Comparison of ENCODE assay signal across 8 cellular contexts in the genomic region with DNA sequence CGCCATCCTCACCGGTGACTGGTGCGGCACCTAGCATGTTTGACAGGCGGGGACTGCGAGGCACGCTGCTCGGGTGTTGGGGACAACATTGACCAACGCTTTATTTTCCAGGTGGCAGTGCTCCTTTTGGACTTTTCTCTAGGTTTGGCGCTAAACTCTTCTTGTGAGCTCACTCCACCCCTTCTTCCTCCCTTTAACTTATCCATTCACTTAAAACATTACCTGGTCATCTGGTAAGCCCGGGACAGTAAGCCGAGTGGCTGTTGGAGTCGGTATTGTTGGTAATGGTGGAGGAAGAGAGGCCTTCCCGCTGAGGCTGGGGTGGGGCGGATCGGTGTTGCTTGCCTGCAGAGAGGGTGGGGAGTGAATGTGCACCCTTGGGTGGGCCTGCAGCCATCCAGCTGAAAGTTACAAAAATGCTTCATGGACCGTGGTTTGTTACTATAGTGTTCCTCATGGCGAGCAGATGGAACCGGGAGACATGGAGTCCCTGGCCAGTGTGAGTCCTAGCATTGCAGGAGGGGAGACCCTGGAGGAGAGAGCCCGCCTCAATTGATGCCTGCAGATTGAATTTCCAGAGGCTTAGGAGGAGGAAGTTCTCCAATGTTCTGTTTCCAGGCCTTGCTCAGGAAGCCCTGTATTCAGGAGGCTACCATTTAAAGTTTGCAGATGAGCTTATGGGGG. TPM values are rescaled to one million over a fixed set of nuclear protein-coding genes. Genes with fewer than 3 reads are reported as not detected.
A peak's percentile ranks its signal among the peaks of the same experiment; 100 is the strongest.
DNase-seq lines count a peak whose midpoint lies in the region; ATAC-seq and TF ChIP-seq lines count a peak whose summit lies in the region.

No MANE protein-coding gene starts in this region.

- H3K4me3 Mint-ChIP-seq in activated T-helper 17 cell treated with anti-CD3 and anti-CD28 coated beads, Interleukin-2, amount 50 U/mL, for 72 hours: peak overlapping the region; percentile 99

- no peak for ATAC-seq in activated T-helper 17 cell treated with anti-CD3 and anti-CD28 coated beads, Interleukin-2, amount 50 U/mL, for 72 hours (replicated peaks)
- ATAC-seq in gastroesophageal sphincter: no peak
- ATAC-seq in HG02588 (IDR thresholded peaks at IDR 0.05; ENCODE audit: unreplicated experiment): no peak

- peaks cover 83% of the 10 kb centered on the region for H3K4me1 ChIP-seq in HUES64 (ENCODE audit: insufficient read depth, low read length)
- peaks cover 2 to 47% (median 16%) of the 10 kb centered on the region in 3 donors for H3K4me1 ChIP-seq in gastroesophageal sphincter

- no peaks in the 10 kb centered on the region for H3K27me3 Mint-ChIP-seq in activated T-helper 17 cell treated with anti-CD3 and anti-CD28 coated beads, Interleukin-2, amount 50 U/mL, for 72 hours

- peaks cover 100% of the 10 kb centered on the region for H3K36me3 Mint-ChIP-seq in activated T-helper 17 cell treated with anti-CD3 and anti-CD28 coated beads, Interleukin-2, amount 50 U/mL, for 72 hours (ENCODE audit: low read depth)

- H3K27ac ChIP-seq in HUES64 (ENCODE audit: low read depth, low read length) (no peak overlapping the region; the same call in 1 of the 2 replicates), gastroesophageal sphincter (peak overlapping the region; percentile 97 to 100 (median 98))

- peaks cover 46% of the 10 kb centered on the region for H3K4me1 Mint-ChIP-seq in activated T-helper 17 cell treated with anti-CD3 and anti-CD28 coated beads, Interleukin-2, amount 50 U/mL, for 72 hours

- H3K9ac ChIP-seq in HUES64 (ENCODE audit: low read depth, low read length): peak overlapping the region; percentile 92

- H3K27me3 ChIP-seq in HUES64 (ENCODE audit: insufficient read depth, low read length) (no peaks in the 10 kb centered on the region), gastroesophageal sphincter (no peaks in the 10 kb centered on the region)

- H3K9me3 Mint-ChIP-seq in activated T-helper 17 cell treated with anti-CD3 and anti-CD28 coated beads, Interleukin-2, amount 50 U/mL, for 72 hours: peaks cover 5% of the 10 kb centered on the region

- no peak for TF ChIP-seq POLR2A in gastroesophageal sphincter (IDR thresholded peaks at IDR 0.05)

- intact Hi-C loops in posterior vena cava (cut with DNase I): loop anchor here in 1 of 2 donors (2.0 kb wide), 1 partner anchor 75 kb away; the partner anchor contains the start of gene MALAT1

- no peak for TF ChIP-seq CTCF in AG09309 (IDR thresholded peaks at IDR 0.05; ENCODE audit: control insufficient read depth, insufficient read depth, low read depth, low read length, missing control alignments)
- peak in 1 of 4 experiments; percentile 3 for TF ChIP-seq CTCF in gastroesophageal sphincter (IDR thresholded peaks at IDR 0.05)

- 63% methylated on average over 19 of the region's 19 CpGs for WGBS in HUES64
- WGBS in gastroesophageal sphincter (ENCODE audit: low coverage in 1 of 2), 2 donors: 2 to 3% methylated on average over 10 to 11 of the region's 19 CpGs

- H3K4me3 ChIP-seq in AG09309 (ENCODE audit: control insufficient read depth, low read depth, low read length) (peak overlapping the region; percentile 70), HUES64 (ENCODE audit: low read length) (peak overlapping the region; percentile 65), gastroesophageal sphincter (peak overlapping the region; percentile 57 to 81)

- H3K9me3 ChIP-seq in HUES64 (ENCODE audit: insufficient read depth, low read depth, low read length): no peaks in the 10 kb centered on the region
- no peaks in the 10 kb centered on the region for H3K9me3 ChIP-seq in gastroesophageal sphincter

- DNase-seq in AG09309 (ENCODE audit: low read depth) (peak; percentile 11), posterior vena cava (ENCODE audit: low spot score) (peak; percentile 80), D341Med (ENCODE audit: low spot score) (no peak)
- no peak for DNase-seq in effector CD4-positive, alpha-beta T cell

- H3K27ac Mint-ChIP-seq in activated T-helper 17 cell treated with anti-CD3 and anti-CD28 coated beads, Interleukin-2, amount 50 U/mL, for 72 hours: peak overlapping the region; percentile 100

- no peak for TF ChIP-seq EP300 in gastroesophageal sphincter (IDR thresholded peaks at IDR 0.05)

- H3K36me3 ChIP-seq in HUES64 (ENCODE audit: insufficient read depth, low read length): 0 out of 2 replicates have a peak, but pooled peaks cover 4% of the 10 kb centered on the region
- peaks cover 0 to 29% of the 10 kb centered on the region in 2 donors for H3K36me3 ChIP-seq in gastroesophageal sphincter

RNA-seq across cellular contexts. Expression of gene NEAT1, which starts 1.1 kb away (rescaled TPM):
- 3.6 TPM for polyA plus RNA-seq in HUES64 (2013, experiment 1 of 2)
- polyA plus RNA-seq in HUES64 (2013, experiment 2 of 2): 3.6 TPM
- total RNA-seq in activated T-helper 17 cell treated with anti-CD3 and anti-CD28 coated beads, Interleukin-2, amount 50 U/mL, for 72 hours: 1,000 to 10,000 TPM in 1 of 2 donors, 100 to 1,000 TPM in 1; 823 to 2,912 TPM
- 100 to 1,000 TPM in 2 of 4 donors, 10 to 100 TPM in 2; 21.0 to 341 (median 183) TPM for total RNA-seq in gastroesophageal sphincter
- total RNA-seq in posterior vena cava: 1,000 to 10,000 TPM in 1 of 2 donors, 100 to 1,000 TPM in 1; 742 to 1,004 TPM

RNA-seq across cellular contexts. Expression of gene FRMD8, which starts 37.2 kb away (rescaled TPM):
- polyA plus RNA-seq in HUES64 (2013, experiment 1 of 2): 12.1 TPM
- 12.2 TPM for polyA plus RNA-seq in HUES64 (2013, experiment 2 of 2)
- total RNA-seq in activated T-helper 17 cell treated with anti-CD3 and anti-CD28 coated beads, Interleukin-2, amount 50 U/mL, for 72 hours: 10 to 100 TPM; 49.6 to 52.1 TPM
- total RNA-seq in gastroesophageal sphincter (10 to 100 TPM; 19.9 to 31.5 (median 21.3) TPM), posterior vena cava (10 to 100 TPM; 19.0 to 20.7 TPM)

RNA-seq across cellular contexts. Expression of gene SLC25A45, which starts 41.2 kb away (rescaled TPM):
- 0.55 TPM for polyA plus RNA-seq in HUES64 (2013, experiment 1 of 2)
- polyA plus RNA-seq in HUES64 (2013, experiment 2 of 2): 1.9 TPM
- 10 to 100 TPM; 18.0 to 20.1 TPM for total RNA-seq in activated T-helper 17 cell treated with anti-CD3 and anti-CD28 coated beads, Interleukin-2, amount 50 U/mL, for 72 hours
- 10 to 100 TPM in 1 of 4 donors, 1 to 10 TPM in 3; 3.7 to 11.5 (median 7.5) TPM for total RNA-seq in gastroesophageal sphincter
- total RNA-seq in posterior vena cava: 1 to 10 TPM; 6.1 to 9.6 TPM

Comparison
In these comparisons a context has a peak if more than half of its experiments do, and no peak if none do; other contexts are left out.
1. DNase-seq: peak in AG09309 (single experiment) and posterior vena cava (single experiment); none in effector CD4-positive, alpha-beta T cell (single experiment) and D341Med (single experiment).
2. Peak in every context shown above with its lines, with median percentiles within 50 percentile points of each other: H3K4me3 ChIP-seq.